Comparison of ENCODE assay signal across 8 cellular contexts in genomic region chrX:54044126-54044876, GRCh38. TPM values are rescaled to one million over a fixed set of nuclear protein-coding genes. Genes with fewer than 3 reads are reported as not detected.
DNase-seq lines count a peak whose midpoint lies in the region; ATAC-seq and TF ChIP-seq lines count a peak whose summit lies in the region.

Gene PHF8 (minus strand): TSS chrX:54044473. CDS start chrX:54042728, 1,745 bp downstream.

- in situ Hi-C loops in KBM-7 (cut with MboI; ENCODE audit: low pct_unique_long_range_greater_than_20kb, low sequenced_read_pairs) = no loop called here

- peak within 1 kb of the TSS; percentile 98 for H3K27ac ChIP-seq in PC-9

- BruUV-seq in PC-9 (replicated peaks; lab: Mats Ljungman, UMichigan) = no TSS peak

- H2AFZ ChIP-seq in PC-9 = peak within 1 kb of the TSS; percentile 97

- TF ChIP-seq CTCF in PC-9 (conservative IDR thresholded peaks at IDR 0.05) = no peak
- TF ChIP-seq CTCF in epithelial cell of esophagus (IDR thresholded peaks at IDR 0.05; ENCODE audit: insufficient read depth, low read depth, low read length, missing control alignments) = no peak

- DNase-seq in DMS153 (lab: John Stamatoyannopoulos, UW) (peak; percentile 93), KBM-7 (peak; percentile 99), PC-9 (peak; percentile 93 to 98), epithelial cell of esophagus (ENCODE audit: low read depth) (peak; percentile 94)
- DNase-seq in activated T-cell treated with anti-CD3 and anti-CD28 coated beads, Interleukin-2, amount 50 U/mL, for 1 hour = peak; percentile 94
- peak; percentile 86 to 88 for DNase-seq in stimulated activated CD8-positive, alpha-beta memory T cell treated with anti-CD3 and anti-CD28 coated beads, Interleukin-2, amount 100 ng/mL, for 48 hours (ENCODE audit: low read depth in 2 of 2)

- ATAC-seq in GM21723 (IDR thresholded peaks at IDR 0.05; ENCODE audit: unreplicated experiment) = peak; percentile 85

- H3K9me3 ChIP-seq in PC-9 (ENCODE audit: insufficient read depth, low read depth) = no peaks in the 10 kb centered on the region
- H3K9me3 ChIP-seq in mononuclear cell (ENCODE audit: low read depth, low read length) = no peaks in the 10 kb centered on the region

- H3K4me2 ChIP-seq in PC-9 = peak within 1 kb of the TSS; percentile 92

- intact Hi-C loops in PC-9 (cut with micrococcal nuclease; ENCODE audit: unreplicated experiment) = loop anchor here (1.0 to 5.0 kb wide), 4 partner anchors 139 to 595 kb away; partner anchors contain the start of genes FAM120C and TSR2

- POLR2A ChIA-PET in PC-9 (lab: Charles Lee; ENCODE audit: unreplicated experiment) = interaction anchor here (0.5 to 0.7 kb wide), 2 partner anchors 23 to 1674 kb away, joined by 3 read pairs; no protein-coding TSS in a partner anchor

- H4K20me1 ChIP-seq in PC-9 (ENCODE audit: insufficient read depth) = no peaks in the 10 kb centered on the region

- no peaks in the 10 kb centered on the region for H3K9me2 ChIP-seq in PC-9 (ENCODE audit: insufficient read depth)

- CTCF ChIA-PET in PC-9 (lab: Charles Lee) = interaction anchor here (0.6 to 0.7 kb wide), 3 partner anchors 47 to 495 kb away, joined by 3 to 14 read pairs (median 10); no protein-coding TSS in a partner anchor

- H3F3A ChIP-seq in PC-9 (ENCODE audit: insufficient read depth, low read depth) = peaks cover 5% of the 10 kb centered on the region; the same call in 1 of the 2 replicates

- H3K4me1 ChIP-seq in PC-9 (replicated peaks; ENCODE audit: insufficient read depth) (peaks cover 17% of the 10 kb centered on the region), mononuclear cell (ENCODE audit: insufficient read depth, low read length) (peaks cover 7% of the 10 kb centered on the region)

- no peaks in the 10 kb centered on the region for H3K27me3 ChIP-seq in PC-9 (ENCODE audit: insufficient read depth, low read depth)
- no peaks in the 10 kb centered on the region for H3K27me3 ChIP-seq in mononuclear cell (ENCODE audit: insufficient read depth, low read length)

- no peaks in the 10 kb centered on the region; the same call in 1 of the 2 replicates for H3K36me3 ChIP-seq in PC-9 (ENCODE audit: low read depth)

- peaks cover 19% of the 10 kb centered on the region for H3K79me2 ChIP-seq in PC-9 (ENCODE audit: low read depth)

- H3K4me3 ChIP-seq in PC-9 = peak within 1 kb of the TSS; percentile 96
- peak within 1 kb of the TSS; percentile 70 for H3K4me3 ChIP-seq in epithelial cell of esophagus (ENCODE audit: low read length)
- peak within 1 kb of the TSS; percentile 71 for H3K4me3 ChIP-seq in mononuclear cell (ENCODE audit: low read length)

RNA-seq across cellular contexts. Expression of gene PHF8, which starts in this region (rescaled TPM):
- total RNA-seq in PC-9 (2021) (40.0 and 56.4 TPM in 2 replicates), mononuclear cell (61.0 TPM)

Comparison
In these comparisons a context has a peak if more than half of its experiments do, and no peak if none do; other contexts are left out.
1. Peak in every context shown above with its lines: DNase-seq, ATAC-seq, H3K4me3 ChIP-seq and H3K27ac ChIP-seq.